ENCODE assay signal across 11 cellular contexts in the genomic region with DNA sequence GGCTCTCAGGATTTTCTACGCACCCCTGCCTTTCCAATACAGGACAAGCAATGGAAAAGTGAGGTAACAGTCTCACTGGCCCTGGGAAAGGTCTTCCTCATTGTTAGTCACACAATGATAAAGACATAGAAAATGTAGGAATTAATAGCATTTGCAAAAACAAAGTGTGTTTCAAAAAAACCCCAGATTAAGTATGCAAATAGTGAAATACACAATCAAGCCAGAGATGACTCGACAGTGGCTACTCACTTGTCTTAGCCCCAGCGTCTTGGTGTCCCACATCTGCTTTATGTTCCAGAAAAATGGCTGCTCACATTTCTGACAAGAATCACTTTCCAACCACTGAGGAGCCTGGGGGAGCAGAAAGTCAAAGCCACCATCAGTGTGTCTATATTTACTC. TPM values are rescaled to one million over a fixed set of nuclear protein-coding genes. Genes with fewer than 3 reads are reported as not detected.
DNase-seq lines count a peak whose midpoint lies in the region; ATAC-seq, FAIRE-seq and TF ChIP-seq lines count a peak whose summit lies in the region.
"Had no signal": no experiment of that assay in that cellular context is flagged by ENCODE, and none has a peak within 500 bp of the region (broad histone marks: within the 10 kb centered on the region; RNA-seq: fewer than 3 reads in every experiment).

No MANE protein-coding gene starts in this region.

- CTCF ChIA-PET in GM12878 (lab: Yijun Ruan, JAX) = no interaction called here

- H3K27me3 ChIP-seq in GM12878 (replicated peaks in 1 of 2; ENCODE audit: control insufficient read depth in 2 of 2, insufficient read depth in 2 of 2, low read length in 1 of 2) = no peaks in the 10 kb centered on the region
- H3K27me3 ChIP-seq in ascending aorta = no peaks in the 10 kb centered on the region
- H3K27me3 ChIP-seq: testis had no signal

- H3K9ac ChIP-seq in GM12878 (ENCODE audit: control insufficient read depth, insufficient read depth, low read length) = no peak overlapping the region

- H3K4me3 Mint-ChIP-seq in T-helper 2 cell treated with Interferon-gamma antibody and Interleukin-4, amounts not matched to agents 5 μg/mL and 100 μg/mL, for 36 hours = no peak overlapping the region
- no peak overlapping the region for H3K4me3 Mint-ChIP-seq in chondrocyte (ENCODE audit: unreplicated experiment)

- BruUV-seq in GM12878 (replicated peaks; lab: Mats Ljungman, UMichigan) = no TSS peak

- H3K36me3 ChIP-seq in GM12878 (ENCODE audit: control insufficient read depth in 2 of 2, insufficient read depth in 2 of 2, low read length in 1 of 2) (peaks cover 0 to 10% of the 10 kb centered on the region in 2 experiments; a peak in 2 of 4 replicates), ascending aorta (peaks cover 42 to 74% of the 10 kb centered on the region in 2 donors)

- H3K36me3 Mint-ChIP-seq in T-helper 2 cell treated with Interferon-gamma antibody and Interleukin-4, amounts not matched to agents 5 μg/mL and 100 μg/mL, for 36 hours (ENCODE audit: low read depth) = peaks cover 61% of the 10 kb centered on the region
- H3K36me3 Mint-ChIP-seq in chondrocyte (ENCODE audit: low read depth) = peaks cover 32% of the 10 kb centered on the region

- H2AFZ ChIP-seq in GM12878 (ENCODE audit: control insufficient read depth, low read depth, low read length) = no peak overlapping the region

- in situ Hi-C loops in GM12878 (cut with MboI) = no loop called here

- 0 out of 4 replicates have a peak, but pooled peaks of 1 of the 2 experiments have one; percentile 18 for TF ChIP-seq EP300 in GM12878 (IDR thresholded peaks at IDR 0.05; ENCODE audit: borderline replicate concordance in 1 of 2, control insufficient read depth in 1 of 2, low read depth in 2 of 2, low read length in 2 of 2)

- peak overlapping the region; percentile 56; the same call in 1 of the 2 replicates for H3K27ac ChIP-seq in GM12878 (ENCODE audit: control insufficient read depth, insufficient read depth)
- H3K27ac ChIP-seq in ascending aorta = no peak overlapping the region
- H3K27ac ChIP-seq: testis had no signal

- H3K4me1 ChIP-seq in GM12878 (ENCODE audit: control insufficient read depth, insufficient read depth, low read length) (peaks cover 25% of the 10 kb centered on the region), ascending aorta (no peaks in the 10 kb centered on the region)
- H3K4me1 ChIP-seq: testis had no signal

- RAD21 ChIA-PET in GM12878 (lab: Charles Lee; ENCODE audit: unreplicated experiment) = no interaction called here

- H3K4me2 ChIP-seq in GM12878 (ENCODE audit: control insufficient read depth, insufficient read depth) = peak overlapping the region; percentile 50

- POLR2A ChIA-PET in GM12878 (lab: Charles Lee) = no interaction called here

- TF ChIP-seq POLR2A in GM12878 (IDR thresholded peaks at IDR 0.05; ENCODE audit: low read depth, low read length) = no peak

- H3K9me3 Mint-ChIP-seq in T-helper 2 cell treated with Interferon-gamma antibody and Interleukin-4, amounts not matched to agents 5 μg/mL and 100 μg/mL, for 36 hours = no peaks in the 10 kb centered on the region
- H3K9me3 Mint-ChIP-seq in chondrocyte (ENCODE audit: low read depth) = no peaks in the 10 kb centered on the region

- H3K27ac Mint-ChIP-seq in T-helper 2 cell treated with Interferon-gamma antibody and Interleukin-4, amounts not matched to agents 5 μg/mL and 100 μg/mL, for 36 hours = no peak overlapping the region
- no peak overlapping the region for H3K27ac Mint-ChIP-seq in chondrocyte (ENCODE audit: unreplicated experiment)

- H3K4me3 ChIP-seq in GM12865 (ENCODE audit: low read depth, low read length) (no peak overlapping the region), GM12878 (no peak overlapping the region), ascending aorta (no peak overlapping the region)
- H3K4me3 ChIP-seq: testis had no signal

- TF ChIP-seq CTCF in GM12865 (IDR thresholded peaks at IDR 0.05; ENCODE audit: insufficient read depth, low read depth, low read length, missing control alignments) (no peak), GM12878 (IDR thresholded peaks at IDR 0.05 in 2 of 3, conservative IDR thresholded peaks at IDR 0.05 in 1 of 3; ENCODE audit: control insufficient read depth in 2 of 3, extremely low read depth in 1 of 3, insufficient read depth in 1 of 3, low read depth in 3 of 3, low read length in 3 of 3) (no peak), ascending aorta (IDR thresholded peaks at IDR 0.05) (no peak), chondrocyte (IDR thresholded peaks at IDR 0.05) (no peak)

- H4K20me1 ChIP-seq in GM12878 (ENCODE audit: control insufficient read depth, insufficient read depth) = no peaks in the 10 kb centered on the region

- intact Hi-C loops in GM12878 (cut with micrococcal nuclease; ENCODE audit: unreplicated experiment) = no loop called here
- intact Hi-C loops in ascending aorta (cut with DNase I) = no loop called here
- intact Hi-C loops in cardiac septum (cut with DNase I) = no loop called here

- peak; percentile 18 for FAIRE-seq in GM12878 (lab: Jason Lieb, UNC)

- TF ChIP-seq RAD21 in GM12878 (IDR thresholded peaks at IDR 0.05; ENCODE audit: insufficient read depth, low read depth, low read length) = no peak

- SMC1A ChIA-PET in GM12878 (lab: Charles Lee; ENCODE audit: uncharacterized antibody, unreplicated experiment) = interaction anchor here (0.7 kb wide), 1 partner anchor 11 kb away, joined by 4 read pairs; no protein-coding TSS in a partner anchor

- peak; percentile 82 for DNase-seq in GM12865 (ENCODE audit: low read depth)
- peak; percentile 47 for DNase-seq in GM12878 (ENCODE audit: low read depth, low spot score)
- DNase-seq in T-helper 2 cell treated with Interferon-gamma antibody and Interleukin-4, amounts not matched to agents 5 μg/mL and 100 μg/mL, for 36 hours (ENCODE audit: low spot score) = no peak
- no peak for DNase-seq in ascending aorta (ENCODE audit: low spot score in 2 of 2)
- DNase-seq in chondrocyte (ENCODE audit: low spot score) = no peak
- DNase-seq in cardiac septum (ENCODE audit: low spot score) = no peak
- DNase-seq: DND-41, Kasumi-1, testis had no signal

- peaks cover 8% of the 10 kb centered on the region for H3K4me1 Mint-ChIP-seq in T-helper 2 cell treated with Interferon-gamma antibody and Interleukin-4, amounts not matched to agents 5 μg/mL and 100 μg/mL, for 36 hours (ENCODE audit: low read depth)
- peaks cover 11% of the 10 kb centered on the region for H3K4me1 Mint-ChIP-seq in chondrocyte (ENCODE audit: low read depth)

- WGBS in GM12878 (ENCODE audit: insufficient coverage, insufficient replicate concordance, low lambda C conversion rate, missing lambda C conversion rate) = 14% methylated on average over 3 of the region's 3 CpGs

- H3K79me2 ChIP-seq in GM12878 (ENCODE audit: control insufficient read depth, insufficient read depth, low read length) = no peaks in the 10 kb centered on the region

- H3K9me3 ChIP-seq in GM12878 (replicated peaks; ENCODE audit: control insufficient read depth, insufficient read depth, low read length) (no peaks in the 10 kb centered on the region), ascending aorta (no peaks in the 10 kb centered on the region)
- H3K9me3 ChIP-seq: testis had no signal

- H3K27me3 Mint-ChIP-seq in T-helper 2 cell treated with Interferon-gamma antibody and Interleukin-4, amounts not matched to agents 5 μg/mL and 100 μg/mL, for 36 hours (ENCODE audit: low read depth) = no peaks in the 10 kb centered on the region
- no peaks in the 10 kb centered on the region for H3K27me3 Mint-ChIP-seq in chondrocyte (ENCODE audit: low read depth)

- ATAC-seq in GM19438 (IDR thresholded peaks at IDR 0.05; ENCODE audit: low read depth, unreplicated experiment) = peak; percentile 61
- ATAC-seq in HG03064 (IDR thresholded peaks at IDR 0.05; ENCODE audit: low read depth, unreplicated experiment) = peak; percentile 64
- peak; percentile 87 for ATAC-seq in GM12878

TF ChIP-seq in GM12878, 131 proteins besides CTCF, POLR2A, EP300 and RAD21 (continues in another document):
- TF ChIP-seq, protein P1, sequence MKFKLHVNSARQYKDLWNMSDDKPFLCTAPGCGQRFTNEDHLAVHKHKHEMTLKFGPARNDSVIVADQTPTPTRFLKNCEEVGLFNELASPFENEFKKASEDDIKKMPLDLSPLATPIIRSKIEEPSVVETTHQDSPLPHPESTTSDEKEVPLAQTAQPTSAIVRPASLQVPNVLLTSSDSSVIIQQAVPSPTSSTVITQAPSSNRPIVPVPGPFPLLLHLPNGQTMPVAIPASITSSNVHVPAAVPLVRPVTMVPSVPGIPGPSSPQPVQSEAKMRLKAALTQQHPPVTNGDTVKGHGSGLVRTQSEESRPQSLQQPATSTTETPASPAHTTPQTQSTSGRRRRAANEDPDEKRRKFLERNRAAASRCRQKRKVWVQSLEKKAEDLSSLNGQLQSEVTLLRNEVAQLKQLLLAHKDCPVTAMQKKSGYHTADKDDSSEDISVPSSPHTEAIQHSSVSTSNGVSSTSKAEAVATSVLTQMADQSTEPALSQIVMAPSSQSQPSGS (IDR thresholded peaks at IDR 0.05; ENCODE audit: low read length) = 0 out of 2 replicates have a peak, but pooled peaks have one; percentile 50
- peak; percentile 93 for TF ChIP-seq YY1 (IDR thresholded peaks at IDR 0.05; ENCODE audit: low read depth, low read length)
- TF ChIP-seq MEF2B (IDR thresholded peaks at IDR 0.05; ENCODE audit: partially characterized antibody, poor library complexity, severe bottlenecking) = no peak
- peak; percentile 77 for TF ChIP-seq RUNX3 (IDR thresholded peaks at IDR 0.05; ENCODE audit: low read length)
- TF ChIP-seq TCF7 (IDR thresholded peaks at IDR 0.05; ENCODE audit: borderline replicate concordance) = no peak

RNA-seq across cellular contexts. Expression of a gene that starts 47.0 kb away (rescaled TPM):
- 17.5 and 22.9 TPM in 2 replicates for total RNA-seq in GM12878 (2013; cell fraction: nucleolus; rRNA removed)
- total RNA-seq in GM12878 (2014; rRNA removed) (5.6 and 6.9 TPM in 2 replicates), GM12878 (2014; rRNA removed; fragmentation: Illumina TruSeq; extraction: Trizol) (9.2 and 9.5 TPM in 2 replicates), GM12878 (2021) (7.6 and 9.2 TPM in 2 replicates), ascending aorta (not detected), chondrocyte (5.2 to 6.4 TPM (median 5.5 TPM) in 3 replicates), cardiac septum (0.19 TPM)
- polyA plus RNA-seq in GM12878 (2011; ENCODE audit: low read depth) = 5.0 TPM
- polyA plus RNA-seq in GM12878 (2011; rRNA removed) (8.4 and 13.9 TPM in 2 replicates), GM12878 (2014; fragmentation: Illumina TruSeq; extraction: Trizol) (9.7 and 10.6 TPM in 2 replicates), GM12878 (2014; fragmentation: Nextera tagmentation; extraction: Ambion mirVana) (1 to 10 TPM; 2.6 to 3.3 TPM), GM12878 (2014; rRNA removed) (11.5 and 11.8 TPM in 2 replicates), GM12878 (2016; fragmentation: Nextera tagmentation; extraction: Ambion mirVana) (10 to 100 TPM; 13.0 to 14.3 TPM)
- polyA plus RNA-seq in GM12878 (2011; cell fraction: cytosol; rRNA removed) = 3.1 and 3.7 TPM in 2 replicates
- polyA plus RNA-seq in GM12878 (2011; cell fraction: nucleus; rRNA removed) = 1.5 and 2.2 TPM in 2 replicates
- polyA plus RNA-seq in GM12878 (2012) = 8.8 and 10.6 TPM in 2 replicates
- polyA minus RNA-seq in GM12878 (2011; rRNA and poly(A)+ RNA removed) = 2.8 and 3.2 TPM in 2 replicates
- 3.3 and 6.9 TPM in 2 replicates for polyA minus RNA-seq in GM12878 (2011; cell fraction: cytosol; rRNA and poly(A)+ RNA removed)
- 4.8 and 8.1 TPM in 2 replicates for polyA minus RNA-seq in GM12878 (2011; cell fraction: nucleus; rRNA and poly(A)+ RNA removed)

Comparison
In these comparisons a context has a peak if more than half of its experiments do, and no peak if none do; other contexts are left out.
1. DNase-seq: peak in GM12865 (single experiment) and GM12878 (single experiment); none in T-helper 2 cell treated with Interferon-gamma antibody and Interleukin-4, amounts not matched to agents 5 μg/mL and 100 μg/mL, for 36 hours (single experiment), ascending aorta (0 of 2), chondrocyte (single experiment) and cardiac septum (single experiment).
2. Peak in every context shown above with its lines, with median percentiles within 50 percentile points of each other: ATAC-seq.